13 cellular contexts compared by ENCODE assay signal in the genomic region with DNA sequence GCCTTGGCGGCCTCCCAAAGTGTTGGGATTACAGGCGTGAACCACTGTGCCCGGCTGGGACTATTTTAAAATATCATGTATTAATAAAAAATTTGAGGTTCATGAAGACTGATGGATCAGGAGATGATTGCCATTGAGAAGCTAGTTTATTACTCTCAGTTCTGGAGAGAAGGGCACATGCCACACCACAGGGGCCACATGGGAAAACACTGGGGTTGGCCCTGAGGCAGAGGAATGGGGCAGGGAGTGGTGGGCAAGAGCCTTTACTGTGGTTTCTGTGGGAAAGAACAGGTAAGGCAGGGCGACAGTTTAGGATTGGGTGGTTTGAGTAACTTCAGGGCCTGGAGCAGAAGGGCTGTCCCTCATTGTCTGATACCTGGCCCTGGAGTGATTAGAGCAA. TPM values are rescaled to one million over a fixed set of nuclear protein-coding genes. Genes with fewer than 3 reads are reported as not detected.
DNase-seq lines count a peak whose midpoint lies in the region; TF ChIP-seq lines count a peak whose summit lies in the region.
"Had no signal": no experiment of that assay in that cellular context is flagged by ENCODE, and none has a peak within 500 bp of the region (broad histone marks: within the 10 kb centered on the region; RNA-seq: fewer than 3 reads in every experiment).

No MANE protein-coding gene starts in this region.

- intact Hi-C loops in spleen (cut with DNase I; ENCODE audit: low total_unique reads), result loop anchor here (10.0 kb wide), 1 partner anchor 113 kb away; a partner anchor contains a TSS

- TF ChIP-seq CTCF in endodermal cell (conservative IDR thresholded peaks at IDR 0.05) (no peak), spleen (IDR thresholded peaks at IDR 0.05 in 8 of 11, conservative IDR thresholded peaks at IDR 0.05 in 3 of 11) (no peak)

- no peak for TF ChIP-seq POLR2A in spleen (IDR thresholded peaks at IDR 0.05)

- no peaks in the 10 kb centered on the region for H3K9me3 ChIP-seq in BLaER1
- no peaks in the 10 kb centered on the region for H3K9me3 ChIP-seq in endodermal cell (ENCODE audit: control insufficient read depth, low read length)
- H3K9me3 ChIP-seq in spleen, result peaks cover 0 to 5% (median 0%) of the 10 kb centered on the region in 8 donors
- H3K9me3 ChIP-seq: A549 had no signal

- no peak overlapping the region for H3K27ac Mint-ChIP-seq in endodermal cell
- H3K27ac Mint-ChIP-seq: CD8-positive, alpha-beta T cell; H9 had no signal

- H3K36me3 Mint-ChIP-seq in endodermal cell (ENCODE audit: low read depth), result no peaks in the 10 kb centered on the region
- H3K36me3 Mint-ChIP-seq: CD8-positive, alpha-beta T cell had no signal

- H3K27ac ChIP-seq in BLaER1 (0 out of 2 replicates have a peak overlapping the region, but pooled peaks have one; percentile 7), endodermal cell (ENCODE audit: low read depth, low read length) (no peak overlapping the region), spleen (no peak overlapping the region)
- H3K27ac ChIP-seq: 22Rv1, A549 had no signal

- H3K27me3 Mint-ChIP-seq in endodermal cell (ENCODE audit: insufficient read depth), result peaks cover 37% of the 10 kb centered on the region

- H3K27me3 ChIP-seq in BLaER1 (no peaks in the 10 kb centered on the region), endodermal cell (ENCODE audit: control insufficient read depth, insufficient read depth, low read length, poor library complexity, severe bottlenecking) (peaks cover 29% of the 10 kb centered on the region), spleen (replicated peaks in 1 of 7) (no peaks in the 10 kb centered on the region)

- no peaks in the 10 kb centered on the region for H4K20me1 ChIP-seq in BLaER1

- no peak overlapping the region for H3K9ac ChIP-seq in BLaER1
- no peak overlapping the region for H3K9ac ChIP-seq in endodermal cell (ENCODE audit: extremely low read depth, low read length, poor library complexity, severe bottlenecking)

- no peaks in the 10 kb centered on the region for H3K36me3 ChIP-seq in BLaER1
- H3K36me3 ChIP-seq in endodermal cell (ENCODE audit: control insufficient read depth, insufficient read depth, low read length), result no peaks in the 10 kb centered on the region
- no peaks in the 10 kb centered on the region for H3K36me3 ChIP-seq in spleen

- 90 to 94% methylated on average over 2 to 4 of the region's 4 CpGs for WGBS in endodermal cell (ENCODE audit: insufficient coverage in 1 of 2, insufficient read length in 1 of 2), 2 experiments
- 70 to 85% (median 84%) methylated on average over 4 of the region's 4 CpGs for WGBS in spleen, 5 donors

- no peaks in the 10 kb centered on the region for H3K9me3 Mint-ChIP-seq in endodermal cell
- H3K9me3 Mint-ChIP-seq: CD8-positive, alpha-beta T cell; H9 had no signal

- H3K4me1 ChIP-seq in BLaER1, result peaks cover 31% of the 10 kb centered on the region
- no peaks in the 10 kb centered on the region for H3K4me1 ChIP-seq in endodermal cell (ENCODE audit: control insufficient read depth, insufficient read depth, low read length)
- peaks cover 4 to 9% (median 7%) of the 10 kb centered on the region in 6 donors for H3K4me1 ChIP-seq in spleen
- H3K4me1 ChIP-seq: A549 had no signal

- H3K4me3 Mint-ChIP-seq in endodermal cell, result no peak overlapping the region
- H3K4me3 Mint-ChIP-seq: CD8-positive, alpha-beta T cell; H9 had no signal

- peak; percentile 17 for DNase-seq in activated effector memory CD4-positive, alpha-beta T cell treated with anti-CD3 and anti-CD28 coated beads, Interleukin-2, amount 50 U/mL, for 16 hours
- DNase-seq in activated effector memory CD4-positive, alpha-beta T cell treated with Interleukin-2 at 50 U/mL for 16 hours, result no peak
- peak; percentile 29 for DNase-seq in endodermal cell
- peak; percentile 4 for DNase-seq in spleen
- no peak for DNase-seq in NCI-H510A treated with DMSO at 0.1 percent for 48 hours (lab: John Stamatoyannopoulos, UW)
- no peak for DNase-seq in COR-L47 (lab: John Stamatoyannopoulos, UW)
- DNase-seq: AML-193; CD8-positive, alpha-beta T cell; H9 had no signal

- H3K4me1 Mint-ChIP-seq in endodermal cell, result no peaks in the 10 kb centered on the region

- H3K4me2 ChIP-seq in BLaER1, result peak overlapping the region; percentile 67
- H3K4me2 ChIP-seq: A549 had no signal

- H3K4me3 ChIP-seq in BLaER1, result no peak overlapping the region
- H3K4me3 ChIP-seq in endodermal cell (ENCODE audit: low read length), result no peak overlapping the region
- H3K4me3 ChIP-seq in spleen, result no peak overlapping the region
- H3K4me3 ChIP-seq: A549 had no signal

RNA-seq across cellular contexts. Expression of a gene that starts 6.8 kb away (rescaled TPM):
- total RNA-seq in endodermal cell (10 to 100 TPM; 66.7 to 95.9 TPM), spleen (10 to 100 TPM; 37.9 to 77.1 (median 67.4) TPM)
- polyA plus RNA-seq in endodermal cell (2013, experiment 1 of 2), result 52.1 TPM
- polyA plus RNA-seq in endodermal cell (2013, experiment 2 of 2), result 54.2 TPM
- 10 to 100 TPM; 42.9 to 59.9 (median 46.2) TPM for polyA plus RNA-seq in spleen

RNA-seq across cellular contexts. Expression of a gene that starts 29.5 kb away (rescaled TPM):
- total RNA-seq in endodermal cell (1 to 10 TPM; 5.8 to 6.7 TPM), spleen (1 to 10 TPM; 1.2 to 6.2 (median 3.4) TPM)
- polyA plus RNA-seq in endodermal cell (2013, experiment 1 of 2), result 25.0 TPM
- polyA plus RNA-seq in endodermal cell (2013, experiment 2 of 2), result 21.5 TPM
- polyA plus RNA-seq in spleen, result 1 to 10 TPM in 1 of 3 donors, under 1 TPM in 2; 0.30 to 1.0 (median 0.30) TPM

RNA-seq across cellular contexts. Expression of a gene that starts 39.3 kb away (rescaled TPM):
- total RNA-seq in endodermal cell (not detected), spleen (10 to 100 TPM in 5 of 7 donors, 1 to 10 TPM in 2; 6.3 to 27.8 (median 11.8) TPM)
- polyA plus RNA-seq in endodermal cell (2013, experiment 1 of 2), result not detected
- not detected for polyA plus RNA-seq in endodermal cell (2013, experiment 2 of 2)
- polyA plus RNA-seq in spleen, result 10 to 100 TPM; 14.2 to 21.6 (median 18.9) TPM
- total RNA-seq: CD8-positive, alpha-beta T cell had no signal
- polyA plus RNA-seq: A549, BJ had no signal

Comparison
In these comparisons a context has a peak if more than half of its experiments do, and no peak if none do; other contexts are left out.
1. DNase-seq: peak in activated effector memory CD4-positive, alpha-beta T cell treated with anti-CD3 and anti-CD28 coated beads, Interleukin-2, amount 50 U/mL, for 16 hours (single experiment), endodermal cell (single experiment) and spleen (single experiment); none in activated effector memory CD4-positive, alpha-beta T cell treated with Interleukin-2 at 50 U/mL for 16 hours (single experiment), NCI-H510A treated with DMSO at 0.1 percent for 48 hours (single experiment) and COR-L47 (single experiment).
2. RNA of a gene that starts 39.3 kb away (total RNA-seq): 6.3 to 27.8 TPM in spleen; not detected in endodermal cell; every median in the first group is over 4 times any median in the second.